16 cellular contexts compared by ENCODE assay signal in the genomic region with DNA sequence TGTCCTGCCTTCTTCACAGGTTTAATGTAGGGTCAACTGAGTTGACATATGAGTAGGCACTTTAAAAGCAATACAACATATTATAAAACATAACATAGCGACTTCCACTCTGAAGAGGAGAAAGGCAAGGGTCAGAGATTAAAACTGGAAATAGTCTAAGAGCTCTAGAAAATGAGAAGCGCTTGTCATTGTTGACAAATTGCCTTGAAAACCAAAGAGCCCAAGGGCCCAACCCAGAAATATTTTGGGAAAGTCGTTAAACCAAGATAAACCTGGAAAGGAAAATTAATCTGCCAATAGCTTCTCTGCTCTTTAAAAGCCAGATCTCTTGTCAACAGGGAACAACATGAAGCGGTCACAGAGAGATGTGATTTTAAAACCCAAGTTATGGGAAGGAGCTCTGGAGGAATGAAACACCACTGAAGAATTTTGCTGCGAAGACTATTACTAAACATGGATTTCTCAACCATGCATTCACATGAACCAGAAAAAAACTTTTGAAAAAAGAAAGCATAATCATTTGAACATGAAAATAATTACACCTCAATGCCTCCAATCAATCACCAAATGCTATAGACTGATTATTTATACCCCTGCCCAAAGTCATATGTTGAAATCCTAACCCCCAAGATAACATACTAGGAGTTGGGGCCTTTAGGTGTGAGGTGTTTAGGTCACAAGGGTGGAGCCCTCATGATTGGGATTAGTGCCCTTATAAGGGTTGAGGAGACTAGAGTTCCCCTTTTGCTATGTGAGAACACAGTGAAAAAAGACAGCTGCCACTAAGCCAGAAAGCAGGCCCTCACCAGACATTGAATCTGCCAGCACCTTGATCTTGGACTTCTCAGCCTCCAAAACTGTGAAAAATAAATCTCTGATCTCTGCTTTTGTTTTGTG.
DNase-seq lines count a peak whose midpoint lies in the region; ATAC-seq lines count a peak whose summit lies in the region.
"Had no signal": no experiment of that assay in that cellular context is flagged by ENCODE, and none has a peak within 500 bp of the region (broad histone marks: within the 10 kb centered on the region; RNA-seq: fewer than 3 reads in every experiment).

No MANE protein-coding gene starts in this region.

- H3K27ac ChIP-seq in ACC112 (ENCODE audit: low read depth, low read length): peak overlapping the region; percentile 65
- H3K27ac ChIP-seq: epithelial cell of prostate had no signal

- DNase-seq in GM04503 (ENCODE audit: low read depth) (peak; percentile 26), adipocyte (ENCODE audit: low read depth) (peak; percentile 71), iris pigment epithelial cell (ENCODE audit: low read depth) (peak; percentile 85), NCI-H446 (lab: John Stamatoyannopoulos, UW) (no peak), NCI-H526 treated with DMSO at 0.1 percent for 48 hours (lab: John Stamatoyannopoulos, UW) (no peak)
- DNase-seq in stimulated activated CD4-positive, alpha-beta T cell treated with anti-CD3 and anti-CD28 coated beads, Interleukin-4, amount 100 ng/mL, for 4 hours: no peak
- DNase-seq: activated CD4-positive, alpha-beta memory T cell treated with anti-CD3 and anti-CD28 coated beads for 36 hours; activated effector memory CD4-positive, alpha-beta T cell treated with anti-CD3 and anti-CD28 coated beads, Interleukin-2, amount 50 U/mL, for 16 hours; BE2C; NCI-H1105; NCI-H524 treated with DMSO at 0.1 percent for 48 hours; T-helper 9 cell had no signal

- no peaks in the 10 kb centered on the region for H3K27me3 ChIP-seq in ACC112 (ENCODE audit: insufficient read depth, low read length)
- no peaks in the 10 kb centered on the region for H3K27me3 ChIP-seq in adipocyte (replicated peaks; ENCODE audit: control insufficient read depth, insufficient read depth, low read length)
- H3K27me3 ChIP-seq: BE2C had no signal

- peak overlapping the region; percentile 39 for H3K9ac ChIP-seq in adipocyte (ENCODE audit: low read length)

- no peaks in the 10 kb centered on the region for H3K79me2 ChIP-seq in ACC112 (ENCODE audit: control insufficient read depth, insufficient read depth, low read length, unreplicated experiment)

- peaks cover 4% of the 10 kb centered on the region for H3K9me3 ChIP-seq in adipocyte (ENCODE audit: control insufficient read depth, low read length)
- H3K9me3 ChIP-seq: BE2C, HAP-1 had no signal

- H3K4me1 ChIP-seq in ACC112 (ENCODE audit: control insufficient read depth, insufficient read depth, low read length, unreplicated experiment) (peaks cover 9% of the 10 kb centered on the region), adipocyte (ENCODE audit: control insufficient read depth, insufficient read depth, low read length) (peaks cover 12% of the 10 kb centered on the region)
- H3K4me1 ChIP-seq: BE2C, HAP-1 had no signal

- H3K4me3 ChIP-seq in ACC112 (ENCODE audit: low read depth, low read length) (no peak overlapping the region), adipocyte (ENCODE audit: low read length) (peak overlapping the region; percentile 44)
- H3K4me3 ChIP-seq: HAP-1 had no signal

- ATAC-seq in GM19328 (IDR thresholded peaks at IDR 0.05; ENCODE audit: unreplicated experiment): no peak

- H2AFZ ChIP-seq in ACC112 (ENCODE audit: low read length, unreplicated experiment): no peak overlapping the region

- H3K36me3 ChIP-seq in ACC112 (ENCODE audit: insufficient read depth, low read length) (no peaks in the 10 kb centered on the region; the same call in 1 of the 2 replicates), adipocyte (ENCODE audit: control insufficient read depth, insufficient read depth, low read length, severe bottlenecking) (peaks cover 49% of the 10 kb centered on the region)
- H3K36me3 ChIP-seq: BE2C had no signal

Comparison
In these comparisons a context has a peak if more than half of its experiments do, and no peak if none do; other contexts are left out.
1. DNase-seq: peak in GM04503 (single experiment), adipocyte (single experiment) and iris pigment epithelial cell (single experiment); none in stimulated activated CD4-positive, alpha-beta T cell treated with anti-CD3 and anti-CD28 coated beads, Interleukin-4, amount 100 ng/mL, for 4 hours (0 of 2), NCI-H446 (0 of 2) and NCI-H526 treated with DMSO at 0.1 percent for 48 hours (single experiment).